In genomic region chr7:137933270-137934017, GRCh38 we compare ENCODE assay signal across 7 cellular contexts.
A peak's percentile ranks its signal among the peaks of the same experiment; 100 is the strongest.
DNase-seq lines count a peak whose midpoint lies in the region; ATAC-seq and TF ChIP-seq lines count a peak whose summit lies in the region.

No MANE protein-coding gene starts in this region.

- ATAC-seq in HG02610 (IDR thresholded peaks at IDR 0.05; ENCODE audit: unreplicated experiment) (peak; percentile 22), HG02981 (IDR thresholded peaks at IDR 0.05; ENCODE audit: unreplicated experiment) (no peak), HG02642 (IDR thresholded peaks at IDR 0.05; ENCODE audit: poor library complexity, unreplicated experiment) (no peak)
- ATAC-seq in stimulated activated effector memory CD8-positive, alpha-beta T cell treated with anti-CD3 and anti-CD28 coated beads, Interleukin-12 subunit alpha, Interleukin-12 subunit beta, amount 100 ng/mL, for 72 hours: no peak

- peaks cover 61% of the 10 kb centered on the region for H3K4me1 Mint-ChIP-seq in stimulated activated effector memory CD8-positive, alpha-beta T cell treated with anti-CD3 and anti-CD28 coated beads, Interleukin-12 subunit alpha, Interleukin-12 subunit beta, amount 100 ng/mL, for 72 hours

- no peaks in the 10 kb centered on the region for H3K9me3 Mint-ChIP-seq in stimulated activated effector memory CD8-positive, alpha-beta T cell treated with anti-CD3 and anti-CD28 coated beads, Interleukin-12 subunit alpha, Interleukin-12 subunit beta, amount 100 ng/mL, for 72 hours

- H3K27ac Mint-ChIP-seq in stimulated activated effector memory CD8-positive, alpha-beta T cell treated with anti-CD3 and anti-CD28 coated beads, Interleukin-12 subunit alpha, Interleukin-12 subunit beta, amount 100 ng/mL, for 72 hours: peak overlapping the region; percentile 79

- no peaks in the 10 kb centered on the region for H3K36me3 ChIP-seq in right atrium auricular region

- no peak for TF ChIP-seq CTCF in right atrium auricular region (IDR thresholded peaks at IDR 0.05)

- peak; percentile 63 for DNase-seq in astrocyte of the hippocampus (ENCODE audit: low read depth, low spot score)
- no peak for DNase-seq in right atrium auricular region (ENCODE audit: low spot score)
- no peak for DNase-seq in stimulated activated effector memory CD8-positive, alpha-beta T cell treated with anti-CD3 and anti-CD28 coated beads, Interleukin-12 subunit alpha, Interleukin-12 subunit beta, amount 100 ng/mL, for 72 hours (ENCODE audit: low spot score in 2 of 2)
- DNase-seq in T-helper 2 cell: no peak

- peaks cover 0 to 57% of the 10 kb centered on the region in 2 donors for H3K4me1 ChIP-seq in right atrium auricular region

- peak overlapping the region; percentile 56 to 66 for H3K27ac ChIP-seq in right atrium auricular region

- H3K4me3 ChIP-seq in right atrium auricular region: no peak overlapping the region

- no peak overlapping the region for H3K4me3 Mint-ChIP-seq in stimulated activated effector memory CD8-positive, alpha-beta T cell treated with anti-CD3 and anti-CD28 coated beads, Interleukin-12 subunit alpha, Interleukin-12 subunit beta, amount 100 ng/mL, for 72 hours

- H3K36me3 Mint-ChIP-seq in stimulated activated effector memory CD8-positive, alpha-beta T cell treated with anti-CD3 and anti-CD28 coated beads, Interleukin-12 subunit alpha, Interleukin-12 subunit beta, amount 100 ng/mL, for 72 hours: peaks cover 7% of the 10 kb centered on the region

- no peaks in the 10 kb centered on the region for H3K27me3 ChIP-seq in right atrium auricular region

- no peaks in the 10 kb centered on the region for H3K9me3 ChIP-seq in right atrium auricular region
